Comparison of ENCODE assay signal across 16 cellular contexts in genomic region chr11:19576054-19576453, GRCh38.
"Had no signal": no experiment of that assay in that cellular context is flagged by ENCODE, and none has a peak within 500 bp of the region (broad histone marks: within the 10 kb centered on the region; RNA-seq: fewer than 3 reads in every experiment).

No MANE protein-coding gene starts in this region.

- H3K36me3 ChIP-seq: adrenal gland, heart left ventricle had no signal

- H3K4me1 Mint-ChIP-seq: activated naive CD4-positive, alpha-beta T cell treated with anti-CD3 and anti-CD28 coated beads, Interleukin-2, amount 10 ng/mL, durations not matched to agents 7 days and 5 days; naive B cell; T-cell had no signal

- DNase-seq: activated CD4-positive, alpha-beta T cell treated with anti-CD3 and anti-CD28 coated beads for 4 hours; activated naive CD4-positive, alpha-beta T cell treated with anti-CD3 and anti-CD28 coated beads, Interleukin-2, amount 10 ng/mL, durations not matched to agents 7 days and 5 days; adrenal gland; cerebellar nuclear complex; endodermal cell; erythroblast; foreskin keratinocyte; heart left ventricle; midbrain; naive B cell; retina; T-cell; T1000 had no signal

- H3K9me3 ChIP-seq: adrenal gland, heart left ventricle had no signal

- H3K4me3 ChIP-seq: adrenal gland, heart left ventricle had no signal

- H3K9me3 Mint-ChIP-seq: activated naive CD4-positive, alpha-beta T cell treated with anti-CD3 and anti-CD28 coated beads, Interleukin-2, amount 10 ng/mL, durations not matched to agents 7 days and 5 days; activated T-helper 1 cell treated with anti-CD3 and anti-CD28 coated beads, Interleukin-12 subunit alpha, Interleukin-12 subunit beta, Interleukin-2, Interleukin-4 antibody, amounts not matched to agents 30 ng/mL and 10 ng/mL and 1 ng/mL, durations not matched to agents 14 hours and 24 hours and 36 hours; endodermal cell; naive B cell; T-cell had no signal

- ATAC-seq: foreskin keratinocyte, heart left ventricle, T-cell had no signal

- H3K4me3 Mint-ChIP-seq: activated naive CD4-positive, alpha-beta T cell treated with anti-CD3 and anti-CD28 coated beads, Interleukin-2, amount 10 ng/mL, durations not matched to agents 7 days and 5 days; activated T-helper 1 cell treated with anti-CD3 and anti-CD28 coated beads, Interleukin-12 subunit alpha, Interleukin-12 subunit beta, Interleukin-2, Interleukin-4 antibody, amounts not matched to agents 30 ng/mL and 10 ng/mL and 1 ng/mL, durations not matched to agents 14 hours and 24 hours and 36 hours; endodermal cell; naive B cell; T-cell had no signal

- H3K27ac Mint-ChIP-seq: activated naive CD4-positive, alpha-beta T cell treated with anti-CD3 and anti-CD28 coated beads, Interleukin-2, amount 10 ng/mL, durations not matched to agents 7 days and 5 days; activated T-helper 1 cell treated with anti-CD3 and anti-CD28 coated beads, Interleukin-12 subunit alpha, Interleukin-12 subunit beta, Interleukin-2, Interleukin-4 antibody, amounts not matched to agents 30 ng/mL and 10 ng/mL and 1 ng/mL, durations not matched to agents 14 hours and 24 hours and 36 hours; endodermal cell; naive B cell; T-cell had no signal

- H3K27ac ChIP-seq: foreskin keratinocyte, parathyroid adenoma had no signal

- H3K4me1 ChIP-seq: foreskin keratinocyte, parathyroid adenoma had no signal

- FAIRE-seq: keratinocyte had no signal

- H3K36me3 Mint-ChIP-seq: activated naive CD4-positive, alpha-beta T cell treated with anti-CD3 and anti-CD28 coated beads, Interleukin-2, amount 10 ng/mL, durations not matched to agents 7 days and 5 days; naive B cell; T-cell had no signal

- H3K27me3 ChIP-seq: adrenal gland, heart left ventricle had no signal
